ENCODE assay signal across 15 cellular contexts in the genomic region with DNA sequence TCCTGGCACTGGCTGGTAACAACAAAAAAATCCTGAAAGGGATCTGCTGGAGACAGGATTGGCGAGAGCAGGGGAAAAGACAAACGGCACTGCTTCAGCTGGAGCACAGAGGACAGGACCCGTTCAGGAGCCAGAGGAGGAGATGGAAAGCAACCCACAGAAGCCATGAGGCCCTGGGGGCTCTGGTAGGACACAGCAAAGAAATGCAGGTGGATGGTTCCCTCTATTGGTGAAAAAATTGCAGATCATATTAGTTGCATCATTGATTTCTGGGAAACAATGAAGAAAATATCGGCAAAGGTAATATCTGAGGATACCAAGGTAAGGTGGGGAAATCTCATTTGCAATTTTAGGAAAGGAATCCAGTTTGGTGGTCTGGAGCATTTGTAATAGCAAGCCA. TPM values are rescaled to one million over a fixed set of nuclear protein-coding genes. Genes with fewer than 3 reads are reported as not detected.
DNase-seq lines count a peak whose midpoint lies in the region; ATAC-seq, FAIRE-seq and TF ChIP-seq lines count a peak whose summit lies in the region.
"Had no signal": no experiment of that assay in that cellular context is flagged by ENCODE, and none has a peak within 500 bp of the region (broad histone marks: within the 10 kb centered on the region; RNA-seq: fewer than 3 reads in every experiment).

No MANE protein-coding gene starts in this region.

- H3K4me3 ChIP-seq in WERI-Rb-1 (ENCODE audit: low read depth, low read length): no peak overlapping the region
- no peak overlapping the region for H3K4me3 ChIP-seq in liver (ENCODE audit: low read depth in 1 of 3, low read length in 3 of 3)
- no peak overlapping the region for H3K4me3 ChIP-seq in small intestine (ENCODE audit: low read depth in 1 of 2, low read length in 2 of 2)
- H3K4me3 ChIP-seq: ascending aorta, prostate gland, thoracic aorta had no signal

- WGBS in liver: 67% methylated on average over 4 of the region's 4 CpGs
- WGBS in small intestine, 3 donors: 55 to 70% (median 61%) methylated on average over 4 of the region's 4 CpGs

- H3K9me3 ChIP-seq in WERI-Rb-1 (ENCODE audit: severe bottlenecking) (no peaks in the 10 kb centered on the region), liver (ENCODE audit: control insufficient read depth in 4 of 4, low read length in 3 of 4) (no peaks in the 10 kb centered on the region), small intestine (ENCODE audit: control insufficient read depth, low read depth) (no peaks in the 10 kb centered on the region)
- H3K9me3 ChIP-seq: ascending aorta, prostate gland, thoracic aorta had no signal

- FAIRE-seq in small intestine (lab: Jason Lieb, UNC): no peak
- FAIRE-seq: islet of Langerhans had no signal

- ATAC-seq in GM18867 (IDR thresholded peaks at IDR 0.05; ENCODE audit: unreplicated experiment): peak; percentile 41
- ATAC-seq: activated CD8-positive, alpha-beta T cell treated with anti-CD3 and anti-CD28 coated beads for 36 hours; CD8-positive, alpha-beta T cell had no signal

- peak; percentile 16 for DNase-seq in NCI-H1694 treated with DMSO at 0.1 percent for 48 hours (lab: John Stamatoyannopoulos, UW)
- no peak for DNase-seq in WERI-Rb-1
- DNase-seq in activated gamma-delta T cell (lab: John Stamatoyannopoulos, UW): no peak
- DNase-seq in small intestine: no peak
- DNase-seq in islet precursor cell: no peak
- no peak for DNase-seq in NCI-H187 treated with DMSO at 0.1 percent for 48 hours (lab: John Stamatoyannopoulos, UW)
- DNase-seq: activated CD8-positive, alpha-beta T cell treated with anti-CD3 and anti-CD28 coated beads for 36 hours; CD8-positive, alpha-beta T cell; NCI-H1436 treated with DMSO at 0.1 percent for 48 hours had no signal

- no peak overlapping the region for H3K27ac ChIP-seq in WERI-Rb-1
- no peak overlapping the region for H3K27ac ChIP-seq in liver (ENCODE audit: low read depth in 1 of 2, low read length in 2 of 2)
- H3K27ac ChIP-seq in small intestine (ENCODE audit: low read depth in 1 of 2, low read length in 1 of 2): no peak overlapping the region
- H3K27ac ChIP-seq: ascending aorta, prostate gland, thoracic aorta had no signal

- TF ChIP-seq RAD21 in liver (IDR thresholded peaks at IDR 0.05): peak; percentile 17 to 34

- H3K36me3 ChIP-seq in WERI-Rb-1 (no peaks in the 10 kb centered on the region), liver (ENCODE audit: control insufficient read depth in 4 of 4, insufficient read depth in 3 of 4, low read depth in 1 of 4, low read length in 3 of 4) (no peaks in the 10 kb centered on the region), small intestine (ENCODE audit: control insufficient read depth in 2 of 2, insufficient read depth in 2 of 2, low read length in 2 of 2) (no peaks in the 10 kb centered on the region)
- H3K36me3 ChIP-seq: ascending aorta, prostate gland, thoracic aorta had no signal

- peaks cover 0 to 6% (median 3%) of the 10 kb centered on the region in 4 donors for H3K4me1 ChIP-seq in liver (ENCODE audit: control insufficient read depth in 4 of 4, insufficient read depth in 4 of 4, low read length in 3 of 4)
- H3K4me1 ChIP-seq in small intestine (ENCODE audit: control insufficient read depth in 2 of 2, insufficient read depth in 1 of 2, low read depth in 1 of 2, low read length in 1 of 2): no peaks in the 10 kb centered on the region
- H3K4me1 ChIP-seq: ascending aorta, prostate gland had no signal

- no peak overlapping the region for H3K9ac ChIP-seq in liver (ENCODE audit: low read depth in 1 of 2, low read length in 2 of 2)

- H3K27me3 ChIP-seq in WERI-Rb-1 (ENCODE audit: insufficient read depth, low read depth, severe bottlenecking) (no peaks in the 10 kb centered on the region), liver (ENCODE audit: control insufficient read depth in 4 of 4, insufficient read depth in 4 of 4, low read length in 3 of 4) (no peaks in the 10 kb centered on the region), small intestine (ENCODE audit: control insufficient read depth in 2 of 2, insufficient read depth in 2 of 2, low read length in 2 of 2) (no peaks in the 10 kb centered on the region)
- H3K27me3 ChIP-seq: ascending aorta had no signal

- peak; percentile 21; the same call in 1 of the 2 replicates for TF ChIP-seq CTCF in WERI-Rb-1 (IDR thresholded peaks at IDR 0.05; ENCODE audit: low read depth, low read length)
- no peak for TF ChIP-seq CTCF in liver (IDR thresholded peaks at IDR 0.05; ENCODE audit: low read depth, low read length, missing input control)

TF ChIP-seq in liver, 16 proteins besides CTCF, POLR2A, EP300 and RAD21:
- TF ChIP-seq JUND (IDR thresholded peaks at IDR 0.05): no peak
- TF ChIP-seq FOXA1 (IDR thresholded peaks at IDR 0.05): no peak
- TF ChIP-seq, protein P1, sequence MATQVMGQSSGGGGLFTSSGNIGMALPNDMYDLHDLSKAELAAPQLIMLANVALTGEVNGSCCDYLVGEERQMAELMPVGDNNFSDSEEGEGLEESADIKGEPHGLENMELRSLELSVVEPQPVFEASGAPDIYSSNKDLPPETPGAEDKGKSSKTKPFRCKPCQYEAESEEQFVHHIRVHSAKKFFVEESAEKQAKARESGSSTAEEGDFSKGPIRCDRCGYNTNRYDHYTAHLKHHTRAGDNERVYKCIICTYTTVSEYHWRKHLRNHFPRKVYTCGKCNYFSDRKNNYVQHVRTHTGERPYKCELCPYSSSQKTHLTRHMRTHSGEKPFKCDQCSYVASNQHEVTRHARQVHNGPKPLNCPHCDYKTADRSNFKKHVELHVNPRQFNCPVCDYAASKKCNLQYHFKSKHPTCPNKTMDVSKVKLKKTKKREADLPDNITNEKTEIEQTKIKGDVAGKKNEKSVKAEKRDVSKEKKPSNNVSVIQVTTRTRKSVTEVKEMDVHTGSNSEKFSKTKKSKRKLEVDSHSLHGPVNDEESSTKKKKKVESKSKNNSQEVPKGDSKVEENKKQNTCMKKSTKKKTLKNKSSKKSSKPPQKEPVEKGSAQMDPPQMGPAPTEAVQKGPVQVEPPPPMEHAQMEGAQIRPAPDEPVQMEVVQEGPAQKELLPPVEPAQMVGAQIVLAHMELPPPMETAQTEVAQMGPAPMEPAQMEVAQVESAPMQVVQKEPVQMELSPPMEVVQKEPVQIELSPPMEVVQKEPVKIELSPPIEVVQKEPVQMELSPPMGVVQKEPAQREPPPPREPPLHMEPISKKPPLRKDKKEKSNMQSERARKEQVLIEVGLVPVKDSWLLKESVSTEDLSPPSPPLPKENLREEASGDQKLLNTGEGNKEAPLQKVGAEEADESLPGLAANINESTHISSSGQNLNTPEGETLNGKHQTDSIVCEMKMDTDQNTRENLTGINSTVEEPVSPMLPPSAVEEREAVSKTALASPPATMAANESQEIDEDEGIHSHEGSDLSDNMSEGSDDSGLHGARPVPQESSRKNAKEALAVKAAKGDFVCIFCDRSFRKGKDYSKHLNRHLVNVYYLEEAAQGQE (IDR thresholded peaks at IDR 0.05): no peak
- TF ChIP-seq, protein P2, sequence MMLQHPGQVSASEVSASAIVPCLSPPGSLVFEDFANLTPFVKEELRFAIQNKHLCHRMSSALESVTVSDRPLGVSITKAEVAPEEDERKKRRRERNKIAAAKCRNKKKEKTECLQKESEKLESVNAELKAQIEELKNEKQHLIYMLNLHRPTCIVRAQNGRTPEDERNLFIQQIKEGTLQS (IDR thresholded peaks at IDR 0.05): no peak
- no peak for TF ChIP-seq GABPA (IDR thresholded peaks at IDR 0.05 in 1 of 2, conservative IDR thresholded peaks at IDR 0.05 in 1 of 2)
- TF ChIP-seq FOXA2 (IDR thresholded peaks at IDR 0.05): no peak
- TF ChIP-seq, protein P3, sequence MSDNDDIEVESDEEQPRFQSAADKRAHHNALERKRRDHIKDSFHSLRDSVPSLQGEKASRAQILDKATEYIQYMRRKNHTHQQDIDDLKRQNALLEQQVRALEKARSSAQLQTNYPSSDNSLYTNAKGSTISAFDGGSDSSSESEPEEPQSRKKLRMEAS (IDR thresholded peaks at IDR 0.05): no peak
TF ChIP-seq in liver: peak in this region for 0.

RNA-seq across cellular contexts. Expression of a gene that starts 25.7 kb away (rescaled TPM):
- total RNA-seq in liver: 10 to 100 TPM; 28.2 to 55.6 TPM
- polyA plus RNA-seq in liver (10 to 100 TPM; 14.0 to 16.6 TPM), small intestine (10 to 100 TPM; 10.5 to 17.9 (median 13.0) TPM)
